Comparison of ENCODE assay signal across 29 cellular contexts in genomic region chr1:13949571-13949970, GRCh38.
A peak's percentile ranks its signal among the peaks of the same experiment; 100 is the strongest.
DNase-seq lines count a peak whose midpoint lies in the region; ATAC-seq and TF ChIP-seq lines count a peak whose summit lies in the region.
"Had no signal": no experiment of that assay in that cellular context is flagged by ENCODE, and none has a peak within 500 bp of the region (broad histone marks: within the 10 kb centered on the region; RNA-seq: fewer than 3 reads in every experiment).

No MANE protein-coding gene starts in this region.

- H3K27ac ChIP-seq in left ventricle myocardium inferior (replicated peaks) (peak overlapping the region; percentile 77), muscle layer of duodenum (ENCODE audit: low read length) (peak overlapping the region; percentile 35), stomach smooth muscle (ENCODE audit: low read length) (peak overlapping the region; percentile 3), GM23338 (ENCODE audit: low read depth) (no peak overlapping the region)
- H3K27ac ChIP-seq: PC-9 had no signal

- H3K4me3 Mint-ChIP-seq in GM23338 (no peak overlapping the region), nephron progenitor cell (no peak overlapping the region)
- H3K4me3 Mint-ChIP-seq: activated naive CD8-positive, alpha-beta T cell treated with anti-CD3 and anti-CD28 coated beads, Interleukin-2, amount 50 U/mL, for 24 hours; IgD-negative memory B cell; mesothelial cell of epicardium; naive B cell; stimulated activated naive B cell treated with anti-CD40 and anti-IgM and Interleukin-4, amounts not matched to agents 10 μg/mL and 1 μg/mL and 100 μg/mL, for 72 hours; T-helper 17 cell had no signal

- H3K27me3 Mint-ChIP-seq in GM23338 (ENCODE audit: insufficient read depth, low read depth, poor library complexity) (peaks cover 2% of the 10 kb centered on the region), nephron progenitor cell (ENCODE audit: low read depth, poor library complexity) (peaks cover 16% of the 10 kb centered on the region)

- DNase-seq in left ventricle myocardium inferior = no peak
- no peak for DNase-seq in left ventricle myocardium superior
- no peak for DNase-seq in T-helper 9 cell
- no peak for DNase-seq in GM23338 (ENCODE audit: low spot score)
- no peak for DNase-seq in NCI-H774 (lab: John Stamatoyannopoulos, UW)
- DNase-seq in nephron progenitor cell = no peak
- DNase-seq: activated CD4-positive, alpha-beta T cell treated with anti-CD3 and anti-CD28 coated beads, Interleukin-2, amount 50 U/mL, for 48 hours; activated naive CD4-positive, alpha-beta T cell; activated naive CD8-positive, alpha-beta T cell treated with anti-CD3 and anti-CD28 coated beads, Interleukin-2, amount 50 U/mL, for 24 hours; Calu3; cerebellar nuclear complex; left lung; naive B cell; NCI-H146; NCI-H226; NCI-H526 treated with DMSO at 0.1 percent for 48 hours; nucleus accumbens; PC-9; small intestine; stimulated activated naive B cell treated with anti-CD40 and anti-IgM and Interleukin-4, amounts not matched to agents 10 μg/mL and 1 μg/mL and 100 μg/mL, for 72 hours; T-helper 17 cell; transverse colon had no signal

- intact Hi-C loops in left ventricle myocardium inferior (cut with micrococcal nuclease) (no loop called here), left ventricle myocardium superior (cut with micrococcal nuclease) (no loop called here)

- H3K9ac ChIP-seq in stomach smooth muscle (ENCODE audit: low read length in 2 of 2) = no peak overlapping the region

- H3K4me3 ChIP-seq in left ventricle myocardium inferior = no peak overlapping the region
- H3K4me3 ChIP-seq in muscle layer of duodenum (ENCODE audit: low read depth in 1 of 2, low read length in 2 of 2) = no peak overlapping the region
- H3K4me3 ChIP-seq in stomach smooth muscle (ENCODE audit: low read length in 2 of 2) = no peak overlapping the region
- no peak overlapping the region for H3K4me3 ChIP-seq in GM23338
- H3K4me3 ChIP-seq: left lung, PC-9, transverse colon had no signal

- H3K36me3 ChIP-seq in left ventricle myocardium inferior = no peaks in the 10 kb centered on the region
- no peaks in the 10 kb centered on the region for H3K36me3 ChIP-seq in muscle layer of duodenum (ENCODE audit: control insufficient read depth in 1 of 2, insufficient read depth in 2 of 2, low read length in 2 of 2)
- no peaks in the 10 kb centered on the region for H3K36me3 ChIP-seq in stomach smooth muscle (ENCODE audit: control insufficient read depth in 2 of 2, insufficient read depth in 2 of 2, low read length in 2 of 2)
- no peaks in the 10 kb centered on the region for H3K36me3 ChIP-seq in GM23338 (ENCODE audit: insufficient read depth)
- H3K36me3 ChIP-seq: left lung, transverse colon had no signal

- no peaks in the 10 kb centered on the region for H4K20me1 ChIP-seq in GM23338 (replicated peaks; ENCODE audit: insufficient read depth)

- H2AFZ ChIP-seq in GM23338 = no peak overlapping the region
- H2AFZ ChIP-seq: PC-9 had no signal

- H3K9me3 Mint-ChIP-seq in GM23338 = no peaks in the 10 kb centered on the region; the same call in 2 of the 3 replicates
- no peaks in the 10 kb centered on the region for H3K9me3 Mint-ChIP-seq in nephron progenitor cell
- H3K9me3 Mint-ChIP-seq: activated naive CD8-positive, alpha-beta T cell treated with anti-CD3 and anti-CD28 coated beads, Interleukin-2, amount 50 U/mL, for 24 hours; IgD-negative memory B cell; mesothelial cell of epicardium; stimulated activated naive B cell treated with anti-CD40 and anti-IgM and Interleukin-4, amounts not matched to agents 10 μg/mL and 1 μg/mL and 100 μg/mL, for 72 hours had no signal

- H3K9me2 ChIP-seq in GM23338 (ENCODE audit: insufficient read depth) = no peaks in the 10 kb centered on the region

- TF ChIP-seq CTCF in left ventricle myocardium inferior (IDR thresholded peaks at IDR 0.05; ENCODE audit: borderline replicate concordance) = no peak
- TF ChIP-seq CTCF in GM23338 (conservative IDR thresholded peaks at IDR 0.05; ENCODE audit: low read depth in 2 of 2) = no peak
- no peak for TF ChIP-seq CTCF in nephron progenitor cell (IDR thresholded peaks at IDR 0.05)

- H3K27ac Mint-ChIP-seq in GM23338 (no peak overlapping the region), nephron progenitor cell (no peak overlapping the region)
- H3K27ac Mint-ChIP-seq: activated naive CD8-positive, alpha-beta T cell treated with anti-CD3 and anti-CD28 coated beads, Interleukin-2, amount 50 U/mL, for 24 hours; IgD-negative memory B cell; mesothelial cell of epicardium; naive B cell; stimulated activated naive B cell treated with anti-CD40 and anti-IgM and Interleukin-4, amounts not matched to agents 10 μg/mL and 1 μg/mL and 100 μg/mL, for 72 hours; T-helper 17 cell had no signal

- H3K27me3 ChIP-seq in left ventricle myocardium inferior (ENCODE audit: low read depth) (peaks cover 50% of the 10 kb centered on the region), muscle layer of duodenum (ENCODE audit: low read depth, low read length) (no peaks in the 10 kb centered on the region), stomach smooth muscle (ENCODE audit: control insufficient read depth in 1 of 2, insufficient read depth in 2 of 2, low read length in 2 of 2) (no peaks in the 10 kb centered on the region), GM23338 (ENCODE audit: insufficient read depth) (no peaks in the 10 kb centered on the region)
- H3K27me3 ChIP-seq: left lung, transverse colon had no signal

- H3K4me1 Mint-ChIP-seq in GM23338 = no peaks in the 10 kb centered on the region
- H3K4me1 Mint-ChIP-seq in nephron progenitor cell = no peaks in the 10 kb centered on the region
- H3K4me1 Mint-ChIP-seq: activated naive CD8-positive, alpha-beta T cell treated with anti-CD3 and anti-CD28 coated beads, Interleukin-2, amount 50 U/mL, for 24 hours; IgD-negative memory B cell; mesothelial cell of epicardium; naive B cell; stimulated activated naive B cell treated with anti-CD40 and anti-IgM and Interleukin-4, amounts not matched to agents 10 μg/mL and 1 μg/mL and 100 μg/mL, for 72 hours; T-helper 17 cell had no signal

- peaks cover 6% of the 10 kb centered on the region for H3K4me1 ChIP-seq in left ventricle myocardium inferior
- H3K4me1 ChIP-seq in muscle layer of duodenum (ENCODE audit: control insufficient read depth in 1 of 2, insufficient read depth in 2 of 2, low read length in 2 of 2) = no peaks in the 10 kb centered on the region
- no peaks in the 10 kb centered on the region for H3K4me1 ChIP-seq in stomach smooth muscle (ENCODE audit: control insufficient read depth, insufficient read depth, low read length)
- no peaks in the 10 kb centered on the region for H3K4me1 ChIP-seq in GM23338 (ENCODE audit: insufficient read depth)
- H3K4me1 ChIP-seq: left lung, transverse colon had no signal

- no peaks in the 10 kb centered on the region for H3F3A ChIP-seq in GM23338 (replicated peaks; ENCODE audit: low read depth)

- no peak overlapping the region for H3K4me2 ChIP-seq in GM23338
- H3K4me2 ChIP-seq: PC-9 had no signal

- H3K9me3 ChIP-seq in left ventricle myocardium inferior (replicated peaks) (no peaks in the 10 kb centered on the region), muscle layer of duodenum (ENCODE audit: control insufficient read depth in 1 of 2, low read length in 2 of 2) (no peaks in the 10 kb centered on the region), stomach smooth muscle (ENCODE audit: control insufficient read depth in 2 of 2, low read length in 2 of 2) (no peaks in the 10 kb centered on the region)
- H3K9me3 ChIP-seq: left lung, transverse colon had no signal

- ATAC-seq in left ventricle myocardium superior (no peak), GM23338 (no peak)
- ATAC-seq: activated CD4-positive, CD25-positive, alpha-beta regulatory T cell treated with anti-CD3 and anti-CD28 coated beads, Interleukin-2, amount 50 U/mL, for 24 hours; activated naive CD8-positive, alpha-beta T cell treated with anti-CD3 and anti-CD28 coated beads, Interleukin-2, amount 50 U/mL, for 24 hours; HCT116; SK-N-SH treated with all-trans-retinoic acid at 6 μM for 48 hours; stimulated activated naive B cell treated with anti-CD40 and anti-IgM and Interleukin-4, amounts not matched to agents 10 μg/mL and 1 μg/mL and 100 μg/mL, for 72 hours; T-helper 17 cell had no signal

- H3K36me3 Mint-ChIP-seq in GM23338 (ENCODE audit: low read depth) (no peaks in the 10 kb centered on the region), nephron progenitor cell (ENCODE audit: low read depth) (no peaks in the 10 kb centered on the region)
- H3K36me3 Mint-ChIP-seq: IgD-negative memory B cell; mesothelial cell of epicardium; naive B cell; stimulated activated naive B cell treated with anti-CD40 and anti-IgM and Interleukin-4, amounts not matched to agents 10 μg/mL and 1 μg/mL and 100 μg/mL, for 72 hours had no signal

- no peaks in the 10 kb centered on the region for H3K79me2 ChIP-seq in GM23338 (replicated peaks; ENCODE audit: insufficient read depth)

TF ChIP-seq in GM23338, 12 proteins besides CTCF, POLR2A, EP300 and RAD21 (continues in another document):
- TF ChIP-seq ZNF331 (CRISPR knock-in tag; IDR thresholded peaks at IDR 0.05; ENCODE audit: low read depth) (no peak), STAT1 (IDR thresholded peaks at IDR 0.05; ENCODE audit: unreplicated experiment) (no peak), EZH2phosphoT487 (IDR thresholded peaks at IDR 0.05; ENCODE audit: unreplicated experiment) (no peak), REST (IDR thresholded peaks at IDR 0.05; ENCODE audit: unreplicated experiment) (no peak), POLR2AphosphoS5 (IDR thresholded peaks at IDR 0.05; ENCODE audit: low read depth) (no peak)
